In the genomic region with DNA sequence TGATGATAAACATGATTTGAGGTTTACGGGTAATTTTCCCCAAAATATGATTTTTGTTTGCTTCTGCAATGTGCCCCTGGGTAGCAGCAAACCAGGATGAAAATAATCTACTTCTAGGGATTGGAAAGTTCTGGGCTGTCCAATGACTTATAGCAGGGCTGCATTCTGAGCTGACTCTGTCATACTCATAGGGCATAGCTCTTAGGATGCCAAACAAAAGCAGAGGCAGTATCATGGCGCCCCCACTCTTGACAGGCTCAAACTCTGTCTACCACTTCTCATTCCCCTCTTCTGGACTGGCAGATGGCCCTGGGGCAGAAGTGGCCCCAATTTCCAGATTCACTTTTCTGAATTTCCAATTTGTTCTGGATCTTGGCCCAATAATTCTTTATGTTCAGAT, we compare ENCODE assay signal across 19 cellular contexts. TPM values are rescaled to one million over a fixed set of nuclear protein-coding genes. Genes with fewer than 3 reads are reported as not detected.
DNase-seq lines count a peak whose midpoint lies in the region; ATAC-seq and TF ChIP-seq lines count a peak whose summit lies in the region.
"Had no signal": no experiment of that assay in that cellular context is flagged by ENCODE, and none has a peak within 500 bp of the region (broad histone marks: within the 10 kb centered on the region; RNA-seq: fewer than 3 reads in every experiment).

No MANE protein-coding gene starts in this region.

- H3F3A ChIP-seq in Loucy (ENCODE audit: low read depth): no peaks in the 10 kb centered on the region

- H4K20me1 ChIP-seq in Loucy (ENCODE audit: insufficient read depth, low read length, poor library complexity, severe bottlenecking): no peaks in the 10 kb centered on the region

- peaks cover 14% of the 10 kb centered on the region for H3K4me1 ChIP-seq in Loucy (ENCODE audit: insufficient read depth, low read length, poor library complexity, severe bottlenecking)
- H3K4me1 ChIP-seq: BE2C, Peyer's patch had no signal

- no peak for ATAC-seq in natural killer cell
- ATAC-seq in GM21447 (IDR thresholded peaks at IDR 0.05; ENCODE audit: unreplicated experiment): no peak
- no peak for ATAC-seq in GM18511 (IDR thresholded peaks at IDR 0.05; ENCODE audit: unreplicated experiment)

- H3K27me3 Mint-ChIP-seq in CD14-positive monocyte (ENCODE audit: low read depth in 3 of 3) (no peaks in the 10 kb centered on the region), natural killer cell (ENCODE audit: low read depth in 2 of 2) (no peaks in the 10 kb centered on the region), osteocyte (ENCODE audit: unreplicated experiment) (no peaks in the 10 kb centered on the region), chondrocyte (ENCODE audit: low read depth) (no peaks in the 10 kb centered on the region)
- H3K27me3 Mint-ChIP-seq: CD4-positive, alpha-beta memory T cell had no signal

- H3K79me2 ChIP-seq in Loucy (ENCODE audit: insufficient read depth, low read length): peaks cover 17% of the 10 kb centered on the region

- H3K27ac Mint-ChIP-seq in CD14-positive monocyte: peak overlapping the region in 5 of 7 donors; percentile 31 to 78 (median 51)
- peak overlapping the region; percentile 7 to 80 for H3K27ac Mint-ChIP-seq in natural killer cell
- no peak overlapping the region for H3K27ac Mint-ChIP-seq in osteocyte (ENCODE audit: unreplicated experiment)
- no peak overlapping the region for H3K27ac Mint-ChIP-seq in chondrocyte (ENCODE audit: unreplicated experiment)

- no peak overlapping the region for H3K4me3 ChIP-seq in Loucy (ENCODE audit: low read length, poor library complexity, severe bottlenecking)
- no peak overlapping the region for H3K4me3 ChIP-seq in epithelial cell of esophagus (ENCODE audit: low read length)
- H3K4me3 ChIP-seq: Peyer's patch, SK-N-MC had no signal

- H3K4me1 Mint-ChIP-seq in CD14-positive monocyte (peaks cover 38% of the 10 kb centered on the region), natural killer cell (peaks cover 26 to 42% of the 10 kb centered on the region in 2 donors), osteocyte (ENCODE audit: unreplicated experiment) (no peaks in the 10 kb centered on the region), chondrocyte (ENCODE audit: low read depth) (no peaks in the 10 kb centered on the region)

- no peak for TF ChIP-seq CTCF in CD14-positive monocyte (IDR thresholded peaks at IDR 0.05)
- TF ChIP-seq CTCF in Loucy (conservative IDR thresholded peaks at IDR 0.05; ENCODE audit: low read length): peak; percentile 20; the same call in 1 of the 2 replicates
- no peak for TF ChIP-seq CTCF in epithelial cell of esophagus (IDR thresholded peaks at IDR 0.05; ENCODE audit: insufficient read depth, low read depth, low read length, missing control alignments)
- TF ChIP-seq CTCF in natural killer cell (IDR thresholded peaks at IDR 0.05): no peak
- TF ChIP-seq CTCF in osteocyte (IDR thresholded peaks at IDR 0.05): no peak
- TF ChIP-seq CTCF in chondrocyte (IDR thresholded peaks at IDR 0.05): no peak

- H3K4me2 ChIP-seq in Loucy (ENCODE audit: low read depth, low read length, poor library complexity, severe bottlenecking): no peak overlapping the region

- no peaks in the 10 kb centered on the region for H3K9me2 ChIP-seq in Loucy (replicated peaks; ENCODE audit: low read depth, low read length)

- H3K36me3 ChIP-seq in Loucy (ENCODE audit: insufficient read depth, low read length): peaks cover 17% of the 10 kb centered on the region; the same call in 1 of the 2 replicates
- H3K36me3 ChIP-seq: BE2C had no signal

- H2AFZ ChIP-seq in Loucy (ENCODE audit: low read length): no peak overlapping the region

- H3K4me3 Mint-ChIP-seq in CD14-positive monocyte (no peak overlapping the region), natural killer cell (no peak overlapping the region), osteocyte (ENCODE audit: unreplicated experiment) (no peak overlapping the region), chondrocyte (ENCODE audit: unreplicated experiment) (no peak overlapping the region)
- H3K4me3 Mint-ChIP-seq: CD4-positive, alpha-beta memory T cell had no signal

- no peaks in the 10 kb centered on the region for H3K9me3 ChIP-seq in Loucy (ENCODE audit: insufficient read depth, low read depth, low read length)
- H3K9me3 ChIP-seq: BE2C, Peyer's patch had no signal

- intact Hi-C loops in CD14-positive monocyte (cut with micrococcal nuclease): no loop called here
- intact Hi-C loops in natural killer cell (cut with micrococcal nuclease): no loop called here

- DNase-seq in CD14-positive monocyte (ENCODE audit: low spot score) (no peak), epithelial cell of esophagus (ENCODE audit: low read depth) (peak; percentile 44), natural killer cell (no peak), osteocyte (ENCODE audit: extremely low spot score, unreplicated experiment) (no peak), chondrocyte (ENCODE audit: low spot score) (no peak)
- DNase-seq: BE2C; Calu3; CD4-positive, alpha-beta memory T cell; DMS79; HCEC 1CT; NCI-H146; NCI-H2227 treated with DMSO at 0.1 percent for 48 hours; Peyer's patch; Right ventricle myocardium superior had no signal

- H3K9me3 Mint-ChIP-seq in CD14-positive monocyte (peaks cover 0 to 4% (median 0%) of the 10 kb centered on the region in 7 donors), natural killer cell (no peaks in the 10 kb centered on the region), osteocyte (ENCODE audit: unreplicated experiment) (no peaks in the 10 kb centered on the region), chondrocyte (ENCODE audit: low read depth) (no peaks in the 10 kb centered on the region)

- H3K9ac ChIP-seq in Loucy (ENCODE audit: low read depth, low read length, poor library complexity, severe bottlenecking): no peak overlapping the region

- peaks cover 49 to 60% of the 10 kb centered on the region in 2 donors for H3K36me3 Mint-ChIP-seq in CD14-positive monocyte
- peaks cover 36% of the 10 kb centered on the region for H3K36me3 Mint-ChIP-seq in natural killer cell
- H3K36me3 Mint-ChIP-seq in osteocyte (ENCODE audit: unreplicated experiment): peaks cover 22% of the 10 kb centered on the region
- peaks cover 6% of the 10 kb centered on the region for H3K36me3 Mint-ChIP-seq in chondrocyte (ENCODE audit: low read depth)

- no peaks in the 10 kb centered on the region for H3K27me3 ChIP-seq in Loucy (ENCODE audit: insufficient read depth, low read length, poor library complexity, severe bottlenecking)
- H3K27me3 ChIP-seq: BE2C, Peyer's patch had no signal

RNA-seq across cellular contexts. Expression of a gene that starts 10.3 kb away (rescaled TPM):
- 100 to 1,000 TPM; 306 to 307 TPM for polyA plus RNA-seq in CD14-positive monocyte
- total RNA-seq in natural killer cell (10 to 100 TPM; 74.8 to 80.2 (median 78.1) TPM), osteocyte (13.7 and 14.8 TPM in 2 replicates), chondrocyte (9.0 to 9.3 TPM (median 9.1 TPM) in 3 replicates)
- total RNA-seq: G401 had no signal

Comparison
In these comparisons a context has a peak if more than half of its experiments do, and no peak if none do; other contexts are left out.
1. H3K27ac Mint-ChIP-seq: peak in CD14-positive monocyte (5 of 7) and natural killer cell (2 of 2); none in osteocyte (single experiment) and chondrocyte (single experiment).